9 cellular contexts compared by ENCODE assay signal in the genomic region with DNA sequence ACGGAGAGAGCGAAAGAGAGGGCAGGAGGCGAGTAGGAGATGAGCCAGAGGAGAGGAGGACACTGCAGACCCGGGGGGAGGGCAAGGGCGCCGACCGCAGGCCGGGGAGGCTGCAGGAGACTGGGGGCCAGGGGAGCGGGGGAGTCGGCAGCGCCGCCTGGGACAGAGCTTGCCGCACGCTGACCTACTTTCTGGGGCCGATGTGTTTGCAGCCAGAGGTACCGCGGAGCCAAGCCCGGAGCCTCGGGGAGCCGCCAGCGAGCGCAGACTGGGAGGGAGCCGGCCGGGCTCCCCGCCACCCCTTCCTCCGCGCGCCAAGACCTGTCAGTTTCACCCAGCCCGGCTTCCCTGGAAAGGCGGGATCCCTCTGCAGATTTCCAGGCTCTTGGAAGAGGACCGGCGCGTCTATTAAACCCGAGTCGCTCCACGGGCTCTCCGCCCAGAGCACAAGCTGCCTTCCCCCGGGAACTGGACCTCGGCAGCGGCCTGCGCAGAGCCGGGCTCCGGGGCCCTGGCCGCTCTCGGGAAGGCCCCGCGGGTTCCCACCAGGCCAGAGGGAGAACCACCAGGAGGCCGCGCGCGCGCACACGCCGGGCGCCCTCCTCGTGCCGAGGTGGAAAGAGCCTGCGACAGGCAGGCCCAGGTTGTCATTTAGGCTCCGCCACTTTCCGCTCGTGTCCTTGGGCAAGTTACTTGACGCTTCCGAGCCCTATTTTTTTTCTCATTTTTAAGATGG.
DNase-seq lines count a peak whose midpoint lies in the region; ATAC-seq, FAIRE-seq and TF ChIP-seq lines count a peak whose summit lies in the region.
"Had no signal": no experiment of that assay in that cellular context is flagged by ENCODE, and none has a peak within 500 bp of the region (broad histone marks: within the 10 kb centered on the region; RNA-seq: fewer than 3 reads in every experiment).

No MANE protein-coding gene starts in this region.

- H3K18ac ChIP-seq in H1 (ENCODE audit: extremely low read depth, low read length) = no peak overlapping the region; the same call in 1 of the 2 replicates

- POLR2A ChIA-PET in H1 (lab: Charles Lee; ENCODE audit: partially characterized antibody) = interaction anchor here (1.0 kb wide), 1 partner anchor 55 kb away, joined by 3 read pairs; no protein-coding TSS in a partner anchor

- H3K23me2 ChIP-seq in H1 (ENCODE audit: low read depth, low read length) = peaks cover 12% of the 10 kb centered on the region; the same call in 1 of the 2 replicates

- no peak overlapping the region for H3K4ac ChIP-seq in H1 (replicated peaks; ENCODE audit: insufficient read length, low read depth, low read length)

- intact Hi-C loops in lower leg skin (cut with DNase I; ENCODE audit: low total_unique reads) = no loop called here

- no peaks in the 10 kb centered on the region for H4K20me1 ChIP-seq in H1 (replicated peaks in 1 of 2; ENCODE audit: control insufficient read depth in 1 of 2, insufficient read depth in 2 of 2, low read length in 2 of 2)

- H3K9me3 ChIP-seq in H1 (ENCODE audit: insufficient read depth in 2 of 2, low read depth in 1 of 2, low read length in 1 of 2) = no peaks in the 10 kb centered on the region

- no peak overlapping the region for H3K14ac ChIP-seq in H1 (ENCODE audit: insufficient read length)

- no peak overlapping the region for H2BK120ac ChIP-seq in H1 (replicated peaks; ENCODE audit: low read depth, low read length)

- peak overlapping the region; percentile 73 to 75 for H3K4me3 Mint-ChIP-seq in stimulated activated naive B cell treated with anti-CD40 and anti-IgM and Interleukin-4, amounts not matched to agents 10 μg/mL and 1 μg/mL and 100 μg/mL, for 72 hours

- TF ChIP-seq POLR2A in H1 (IDR thresholded peaks at IDR 0.05; ENCODE audit: control extremely low read depth in 1 of 2, low read depth in 2 of 2, low read length in 2 of 2) = no peak
- no peak for TF ChIP-seq POLR2A in lower leg skin (IDR thresholded peaks at IDR 0.05)

- no peak for FAIRE-seq in H1 (lab: Jason Lieb, UNC)
- FAIRE-seq: colon had no signal

- H3K56ac ChIP-seq in H1 (replicated peaks; ENCODE audit: insufficient read length, low read depth, low read length) = no peak overlapping the region

- TF ChIP-seq EP300 in H1 (IDR thresholded peaks at IDR 0.05; ENCODE audit: borderline replicate concordance in 1 of 2, low read depth in 2 of 2, low read length in 2 of 2) = no peak

- H3K36me3 Mint-ChIP-seq in stimulated activated naive B cell treated with anti-CD40 and anti-IgM and Interleukin-4, amounts not matched to agents 10 μg/mL and 1 μg/mL and 100 μg/mL, for 72 hours = peaks cover 0 to 5% of the 10 kb centered on the region in 2 donors

- TF ChIP-seq CTCF in H1 (IDR thresholded peaks at IDR 0.05; ENCODE audit: control extremely low read depth in 1 of 3, insufficient read depth in 1 of 3, low read depth in 1 of 3, low read length in 3 of 3) (peak in 2 of 3 experiments; percentile 0 to 15; a peak in 2 of 4 replicates), lower leg skin (IDR thresholded peaks at IDR 0.05) (no peak)

- no peak overlapping the region for H2AK5ac ChIP-seq in H1 (ENCODE audit: low read depth, low read length)

- H4K91ac ChIP-seq in H1 (replicated peaks; ENCODE audit: insufficient read length, low read length) = no peak overlapping the region

- H3K4me3 ChIP-seq in H1 (ENCODE audit: extremely low read depth in 1 of 4, insufficient read depth in 2 of 4, low read depth in 3 of 4, low read length in 4 of 4) (peak overlapping the region; percentile 27 to 61 (median 34)), lower leg skin (ENCODE audit: low read depth, poor library complexity, severe bottlenecking) (no peak overlapping the region)

- WGBS in H1 (ENCODE audit: extremely low coverage in 1 of 2, insufficient coverage in 1 of 2, insufficient read length in 1 of 2, insufficient replicate concordance in 2 of 2, low coverage in 1 of 2, low lambda C conversion rate in 2 of 2, missing lambda C conversion rate in 1 of 2), 2 experiments = 5% methylated on average over 31 of the region's 63 CpGs; no CpG with 5 or more reads in 1 of the 2 experiments
- 1 to 2% methylated on average over 43 to 54 of the region's 63 CpGs for WGBS in lower leg skin, 2 donors

- H3K23ac ChIP-seq in H1 (ENCODE audit: insufficient read length) = no peak overlapping the region

- DNase-seq in activated T-cell treated with anti-CD3 and anti-CD28 coated beads for 24 hours (ENCODE audit: low read depth) = peak; percentile 2
- DNase-seq in activated T-cell treated with anti-CD3 and anti-CD28 coated beads for 4 hours = no peak
- DNase-seq in H1 (ENCODE audit: low read depth in 1 of 2, low spot score in 2 of 2) = peak; percentile 33 to 77
- peak; percentile 21 to 88 for DNase-seq in lower leg skin (ENCODE audit: low spot score in 2 of 2)
- DNase-seq in stimulated activated naive B cell treated with anti-CD40 and anti-IgM and Interleukin-4, amounts not matched to agents 10 μg/mL and 1 μg/mL and 100 μg/mL, for 72 hours = no peak
- DNase-seq in T-helper 9 cell = no peak

- TF ChIP-seq RAD21 in H1 (IDR thresholded peaks at IDR 0.05 in 1 of 2, conservative IDR thresholded peaks at IDR 0.05 in 1 of 2; ENCODE audit: low read depth in 2 of 2, low read length in 2 of 2) = no peak; a peak in 1 of 4 replicates

- peak overlapping the region; percentile 68 to 93 for H3K4me2 ChIP-seq in H1 (ENCODE audit: insufficient read depth in 1 of 2, low read depth in 2 of 2, low read length in 2 of 2)

- peaks cover 4 to 6% of the 10 kb centered on the region in 2 donors for H3K9me3 Mint-ChIP-seq in stimulated activated naive B cell treated with anti-CD40 and anti-IgM and Interleukin-4, amounts not matched to agents 10 μg/mL and 1 μg/mL and 100 μg/mL, for 72 hours

- ATAC-seq in SK-N-SH treated with all-trans-retinoic acid at 6 μM for 48 hours (peak; percentile 86), GM21381 (IDR thresholded peaks at IDR 0.05; ENCODE audit: unreplicated experiment) (no peak)
- ATAC-seq in stimulated activated naive B cell treated with anti-CD40 and anti-IgM and Interleukin-4, amounts not matched to agents 10 μg/mL and 1 μg/mL and 100 μg/mL, for 72 hours (replicated peaks) = peak; percentile 57 to 65

- H3K36me3 ChIP-seq in H1 (ENCODE audit: control insufficient read depth in 2 of 4, insufficient read depth in 4 of 4, low read length in 3 of 4) = no peaks in the 10 kb centered on the region

- no peak overlapping the region for H2BK15ac ChIP-seq in H1 (ENCODE audit: low read length)

- H3K27ac Mint-ChIP-seq in stimulated activated naive B cell treated with anti-CD40 and anti-IgM and Interleukin-4, amounts not matched to agents 10 μg/mL and 1 μg/mL and 100 μg/mL, for 72 hours = peak overlapping the region; percentile 4

- H3K27me3 Mint-ChIP-seq in stimulated activated naive B cell treated with anti-CD40 and anti-IgM and Interleukin-4, amounts not matched to agents 10 μg/mL and 1 μg/mL and 100 μg/mL, for 72 hours = peaks cover 62 to 64% of the 10 kb centered on the region in 2 donors

- H2BK5ac ChIP-seq in H1 (ENCODE audit: low read depth, low read length) = no peak overlapping the region

- no peak overlapping the region for H3K9ac ChIP-seq in H1 (replicated peaks in 1 of 4; ENCODE audit: extremely low read depth in 1 of 4, low read depth in 3 of 4, low read length in 3 of 4)

- 0 out of 2 replicates have a peak overlapping the region, but pooled peaks have one; percentile 29 for H2AFZ ChIP-seq in H1 (ENCODE audit: low read length)

- no peak overlapping the region for H3K27ac ChIP-seq in H1 (ENCODE audit: low read depth, low read length)

- H4K8ac ChIP-seq in H1 (ENCODE audit: extremely low read depth, insufficient read depth, low read length) = 0 out of 2 replicates have a peak overlapping the region, but pooled peaks have one; percentile 57

- CTCF ChIA-PET in H1 (lab: Charles Lee; ENCODE audit: partially characterized antibody) = interaction anchor here (0.6 to 5.1 kb wide), 7 partner anchors 9 to 1768 kb away, joined by 3 to 32 read pairs (median 4); no protein-coding TSS in a partner anchor

- no peak overlapping the region for H2BK20ac ChIP-seq in H1 (ENCODE audit: low read length)

- H3K79me1 ChIP-seq in H1 (ENCODE audit: low read depth, low read length) = no peaks in the 10 kb centered on the region

- no peaks in the 10 kb centered on the region for H3K79me2 ChIP-seq in H1 (ENCODE audit: control insufficient read depth in 1 of 2, insufficient read depth in 2 of 2, low read length in 2 of 2)

- H2BK12ac ChIP-seq in H1 (ENCODE audit: low read depth, low read length) = no peak overlapping the region

- peaks cover 0 to 4% (median 0%) of the 10 kb centered on the region in 4 experiments; a peak in 2 of 7 replicates for H3K4me1 ChIP-seq in H1 (replicated peaks in 1 of 4; ENCODE audit: control insufficient read depth in 3 of 4, insufficient read depth in 4 of 4, low read length in 3 of 4)

- H3K4me1 Mint-ChIP-seq in stimulated activated naive B cell treated with anti-CD40 and anti-IgM and Interleukin-4, amounts not matched to agents 10 μg/mL and 1 μg/mL and 100 μg/mL, for 72 hours = peaks cover 6 to 11% of the 10 kb centered on the region in 2 donors

- H3K27me3 ChIP-seq in H1 (replicated peaks in 1 of 4; ENCODE audit: control insufficient read depth in 3 of 4, extremely low read depth in 1 of 4, insufficient read depth in 3 of 4, low read length in 3 of 4) = peaks cover 0 to 26% (median 21%) of the 10 kb centered on the region in 4 experiments; a peak in 6 of 7 replicates

- H4K5ac ChIP-seq in H1 (ENCODE audit: insufficient read length, low read depth, low read length) = no peak overlapping the region

TF ChIP-seq in H1, 55 proteins besides CTCF, POLR2A, EP300 and RAD21 (continues in another document):
- TF ChIP-seq, protein P1, sequence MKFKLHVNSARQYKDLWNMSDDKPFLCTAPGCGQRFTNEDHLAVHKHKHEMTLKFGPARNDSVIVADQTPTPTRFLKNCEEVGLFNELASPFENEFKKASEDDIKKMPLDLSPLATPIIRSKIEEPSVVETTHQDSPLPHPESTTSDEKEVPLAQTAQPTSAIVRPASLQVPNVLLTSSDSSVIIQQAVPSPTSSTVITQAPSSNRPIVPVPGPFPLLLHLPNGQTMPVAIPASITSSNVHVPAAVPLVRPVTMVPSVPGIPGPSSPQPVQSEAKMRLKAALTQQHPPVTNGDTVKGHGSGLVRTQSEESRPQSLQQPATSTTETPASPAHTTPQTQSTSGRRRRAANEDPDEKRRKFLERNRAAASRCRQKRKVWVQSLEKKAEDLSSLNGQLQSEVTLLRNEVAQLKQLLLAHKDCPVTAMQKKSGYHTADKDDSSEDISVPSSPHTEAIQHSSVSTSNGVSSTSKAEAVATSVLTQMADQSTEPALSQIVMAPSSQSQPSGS (IDR thresholded peaks at IDR 0.05; ENCODE audit: low read length) = no peak
- TF ChIP-seq ZNF274 (IDR thresholded peaks at IDR 0.05; ENCODE audit: borderline replicate concordance, extremely low read depth, low read length) (no peak), FOSL1 (IDR thresholded peaks at IDR 0.05; ENCODE audit: insufficient read depth, low read depth, low read length) (no peak), KDM5A (IDR thresholded peaks at IDR 0.05; ENCODE audit: low read length) (no peak), CREB1 (IDR thresholded peaks at IDR 0.05) (0 out of 2 replicates have a peak, but pooled peaks have one; percentile 12), PHF8 (conservative IDR thresholded peaks at IDR 0.05; ENCODE audit: low read depth, low read length) (no peak), SP4 (IDR thresholded peaks at IDR 0.05; ENCODE audit: low read length) (no peak)

Comparison
In these comparisons a context has a peak if more than half of its experiments do, and no peak if none do; other contexts are left out.
1. DNase-seq: peak in activated T-cell treated with anti-CD3 and anti-CD28 coated beads for 24 hours (single experiment), H1 (2 of 2) and lower leg skin (2 of 2); none in activated T-cell treated with anti-CD3 and anti-CD28 coated beads for 4 hours (single experiment), stimulated activated naive B cell treated with anti-CD40 and anti-IgM and Interleukin-4, amounts not matched to agents 10 μg/mL and 1 μg/mL and 100 μg/mL, for 72 hours (single experiment) and T-helper 9 cell (single experiment).
2. CTCF ChIP-seq: peak in H1 (2 of 3); none in lower leg skin (0 of 3).